8 cellular contexts compared by ENCODE assay signal in genomic region chr12:123231931-123232330, GRCh38. TPM values are rescaled to one million over a fixed set of nuclear protein-coding genes. Genes with fewer than 3 reads are reported as not detected.
DNase-seq lines count a peak whose midpoint lies in the region; ATAC-seq, FAIRE-seq and TF ChIP-seq lines count a peak whose summit lies in the region.

No MANE protein-coding gene starts in this region.

- H3K9me3 ChIP-seq in CD4-positive, alpha-beta memory T cell (ENCODE audit: control insufficient read depth in 1 of 2, low read length in 2 of 2): no peaks in the 10 kb centered on the region

- intact Hi-C loops in CD4-positive, alpha-beta memory T cell (cut with micrococcal nuclease): loop anchor here (2.0 kb wide), 2 partner anchors 157 to 741 kb away; partner anchors contain the start of genes CCDC92 and ZNF664
- intact Hi-C loops in natural killer cell (cut with micrococcal nuclease): loop anchor here (2.0 to 10.0 kb wide), 5 partner anchors 77 to 257 kb away; partner anchors contain the start of genes OGFOD2, PITPNM2 and SBNO1

- POLR2A ChIA-PET in CD4-positive, alpha-beta memory T cell (lab: Charles Lee; ENCODE audit: partially characterized antibody): interaction anchor here (0.6 to 9.2 kb wide), 35 partner anchors 8 to 1687 kb away, joined by 3 to 253 read pairs (median 13); partner anchors contain the start of genes ABCB9, ARL6IP4, ATP6V0A2 and DDX55

- peaks cover 9 to 23% of the 10 kb centered on the region in 2 donors for H3K36me3 Mint-ChIP-seq in CD4-positive, alpha-beta memory T cell
- no peaks in the 10 kb centered on the region for H3K36me3 Mint-ChIP-seq in natural killer cell

- no peaks in the 10 kb centered on the region for H3K27me3 ChIP-seq in CD4-positive, alpha-beta memory T cell (ENCODE audit: insufficient read depth, low read length)

- CTCF ChIA-PET in CD4-positive, alpha-beta memory T cell (lab: Charles Lee; ENCODE audit: partially characterized antibody): interaction anchor here (0.9 to 12.7 kb wide), 6 partner anchors 8 to 387 kb away, joined by 3 to 204 read pairs (median 11); no protein-coding TSS in a partner anchor

- H3K4me1 ChIP-seq in CD4-positive, alpha-beta memory T cell (ENCODE audit: insufficient read depth, low read length): peaks cover 83% of the 10 kb centered on the region

- peak overlapping the region; percentile 96 to 100 (median 99) for H3K4me3 Mint-ChIP-seq in CD4-positive, alpha-beta memory T cell
- peak overlapping the region; percentile 98 for H3K4me3 Mint-ChIP-seq in natural killer cell

- H3K4me3 ChIP-seq in CD4-positive, alpha-beta memory T cell (ENCODE audit: low read length in 2 of 2): peak overlapping the region; percentile 82 to 99
- peak overlapping the region; percentile 98 for H3K4me3 ChIP-seq in Jurkat, Clone E6-1 (ENCODE audit: low read length)

- no peaks in the 10 kb centered on the region for H3K27me3 Mint-ChIP-seq in CD4-positive, alpha-beta memory T cell
- no peaks in the 10 kb centered on the region for H3K27me3 Mint-ChIP-seq in natural killer cell (ENCODE audit: low read depth in 2 of 2)

- no peak for TF ChIP-seq CTCF in natural killer cell (IDR thresholded peaks at IDR 0.05)
- no peak for TF ChIP-seq CTCF in D721Med (IDR thresholded peaks at IDR 0.05; ENCODE audit: insufficient read depth, missing control alignments)

- ATAC-seq in natural killer cell: no peak
- no peak for ATAC-seq in GM21367 (IDR thresholded peaks at IDR 0.05; ENCODE audit: unreplicated experiment)

- FAIRE-seq in D721Med (lab: Jason Lieb, UNC): no peak

- H3K27ac ChIP-seq in CD4-positive, alpha-beta memory T cell (ENCODE audit: low read depth, low read length): peak overlapping the region; percentile 88

- H3K27ac Mint-ChIP-seq in CD4-positive, alpha-beta memory T cell: peak overlapping the region; percentile 96 to 100 (median 99)
- peak overlapping the region; percentile 99 for H3K27ac Mint-ChIP-seq in natural killer cell

- no peaks in the 10 kb centered on the region for H3K36me3 ChIP-seq in CD4-positive, alpha-beta memory T cell (ENCODE audit: insufficient read depth, low read length)

- H3K9me3 Mint-ChIP-seq in CD4-positive, alpha-beta memory T cell: no peaks in the 10 kb centered on the region
- no peaks in the 10 kb centered on the region for H3K9me3 Mint-ChIP-seq in natural killer cell

- peaks cover 41 to 78% (median 59%) of the 10 kb centered on the region in 4 donors for H3K4me1 Mint-ChIP-seq in CD4-positive, alpha-beta memory T cell
- H3K4me1 Mint-ChIP-seq in natural killer cell: peaks cover 58 to 63% of the 10 kb centered on the region in 2 donors

- DNase-seq in CD4-positive, alpha-beta memory T cell: no peak
- no peak for DNase-seq in Jurkat, Clone E6-1 (ENCODE audit: low read depth, low spot score)
- DNase-seq in cerebellum (ENCODE audit: low spot score) (peak; percentile 19), natural killer cell (no peak), iPS-NIHi7 (ENCODE audit: extremely low spot score) (no peak), D721Med (ENCODE audit: insufficient read length, low spot score) (no peak)
- no peak for DNase-seq in NK-92 treated with Interleukin-12 subunit alpha and Interleukin-12 subunit beta, amount 100 ng/mL, for 24 hours (lab: John Stamatoyannopoulos, UW)

RNA-seq across cellular contexts. Expression of gene MPHOSPH9, which starts 1.0 kb away (rescaled TPM):
- 10 to 100 TPM; 57.9 to 62.7 TPM for total RNA-seq in CD4-positive, alpha-beta memory T cell
- polyA plus RNA-seq in CD4-positive, alpha-beta memory T cell: 10 to 100 TPM; 14.1 to 32.3 TPM
- 77.6 TPM for polyA plus RNA-seq in Jurkat, Clone E6-1 (2012; ENCODE audit: insufficient read depth, insufficient read length)
- total RNA-seq in cerebellum: 95.9 TPM
- 100 to 1,000 TPM in 2 of 3 donors, 10 to 100 TPM in 1; 97.6 to 114 (median 109) TPM for total RNA-seq in natural killer cell

RNA-seq across cellular contexts. Expression of gene MTRFR, which starts 1.3 kb away (rescaled TPM):
- total RNA-seq in CD4-positive, alpha-beta memory T cell: 10 to 100 TPM; 46.1 to 48.8 TPM
- 10 to 100 TPM; 35.4 to 63.1 TPM for polyA plus RNA-seq in CD4-positive, alpha-beta memory T cell
- polyA plus RNA-seq in Jurkat, Clone E6-1 (2012; ENCODE audit: insufficient read depth, insufficient read length): 39.4 TPM
- 13.0 TPM for total RNA-seq in cerebellum
- total RNA-seq in natural killer cell: 10 to 100 TPM; 16.2 to 18.5 (median 17.0) TPM

RNA-seq across cellular contexts. Expression of gene CDK2AP1, which starts 39.7 kb away (rescaled TPM):
- total RNA-seq in CD4-positive, alpha-beta memory T cell: 1 to 10 TPM; 4.8 to 5.4 TPM
- 1 to 10 TPM; 2.2 to 4.8 TPM for polyA plus RNA-seq in CD4-positive, alpha-beta memory T cell
- polyA plus RNA-seq in Jurkat, Clone E6-1 (2012; ENCODE audit: insufficient read depth, insufficient read length): 101 TPM
- total RNA-seq in cerebellum (84.7 TPM), natural killer cell (10 to 100 TPM in 2 of 3 donors, 1 to 10 TPM in 1; 8.2 to 13.3 (median 11.6) TPM)
